Comparison of ENCODE assay signal across 2 cellular contexts in the genomic region with DNA sequence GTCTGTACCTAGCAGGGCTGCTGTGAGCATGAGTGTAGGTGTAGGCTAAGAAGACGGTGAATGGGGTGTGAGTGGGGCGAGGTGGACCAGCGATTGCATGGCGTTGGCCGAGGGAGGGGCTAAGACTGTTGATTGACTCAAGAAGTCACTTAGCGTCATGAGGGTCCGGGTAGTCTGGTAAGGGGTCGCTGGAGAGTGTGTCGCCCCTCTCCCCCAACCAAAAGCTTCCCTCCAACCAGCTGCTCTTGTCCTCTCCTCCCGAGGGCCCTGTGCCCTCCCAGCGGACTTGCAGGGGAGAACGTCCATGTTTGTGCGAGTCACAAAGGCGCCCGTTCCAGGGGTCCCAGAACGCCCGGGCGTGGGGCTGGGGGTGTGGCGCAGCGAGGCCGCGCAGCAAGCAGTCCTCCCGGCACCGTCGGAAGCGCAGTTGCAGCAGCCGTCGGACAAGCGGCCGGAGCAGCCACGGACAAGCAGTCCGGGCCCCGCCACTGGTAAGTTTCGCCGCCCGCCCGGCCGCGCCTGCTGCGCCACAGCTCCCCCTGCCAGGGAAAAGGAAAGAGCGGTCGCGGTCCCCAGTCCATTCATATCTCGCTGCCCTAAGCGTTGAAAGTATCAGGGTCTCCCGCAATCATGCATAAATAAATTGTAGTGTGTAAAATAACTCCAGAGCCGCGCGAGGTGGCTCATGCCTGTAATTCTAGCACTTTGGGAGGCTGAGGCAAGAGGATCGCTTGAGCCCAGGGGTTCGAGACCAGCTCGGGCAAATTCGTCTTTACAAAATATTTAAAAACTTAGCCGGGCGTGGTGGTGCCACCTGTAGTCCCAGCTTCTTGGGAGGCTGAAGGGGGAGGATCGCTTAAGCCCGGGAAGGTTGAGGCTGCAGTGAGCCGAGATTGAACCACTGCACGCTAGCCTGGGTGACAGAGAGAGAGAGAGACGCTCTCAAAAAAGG.
A peak's percentile ranks its signal among the peaks of the same experiment; 100 is the strongest.
TF ChIP-seq lines count a peak whose summit lies in the region.

A gene (plus strand): TSS at position 373 of the 952 bp plus-strand sequence. CDS start 5,968 bp downstream, outside the sequence.

TF ChIP-seq in WTC11, 78 proteins besides CTCF, POLR2A, EP300 and RAD21 (continued from another document and continues in another):
- TF ChIP-seq, protein P1, sequence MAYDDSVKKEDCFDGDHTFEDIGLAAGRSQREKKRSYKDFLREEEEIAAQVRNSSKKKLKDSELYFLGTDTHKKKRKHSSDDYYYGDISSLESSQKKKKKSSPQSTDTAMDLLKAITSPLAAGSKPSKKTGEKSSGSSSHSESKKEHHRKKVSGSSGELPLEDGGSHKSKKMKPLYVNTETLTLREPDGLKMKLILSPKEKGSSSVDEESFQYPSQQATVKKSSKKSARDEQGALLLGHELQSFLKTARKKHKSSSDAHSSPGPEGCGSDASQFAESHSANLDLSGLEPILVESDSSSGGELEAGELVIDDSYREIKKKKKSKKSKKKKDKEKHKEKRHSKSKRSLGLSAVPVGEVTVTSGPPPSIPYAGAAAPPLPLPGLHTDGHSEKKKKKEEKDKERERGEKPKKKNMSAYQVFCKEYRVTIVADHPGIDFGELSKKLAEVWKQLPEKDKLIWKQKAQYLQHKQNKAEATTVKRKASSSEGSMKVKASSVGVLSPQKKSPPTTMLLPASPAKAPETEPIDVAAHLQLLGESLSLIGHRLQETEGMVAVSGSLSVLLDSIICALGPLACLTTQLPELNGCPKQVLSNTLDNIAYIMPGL (CRISPR knock-in tag; IDR thresholded peaks at IDR 0.05), result peak; percentile 58; the same call in 1 of the 2 replicates
- TF ChIP-seq OVOL2 (CRISPR knock-in tag; IDR thresholded peaks at IDR 0.05; ENCODE audit: borderline replicate concordance) (no peak), CBFB (CRISPR knock-in tag; IDR thresholded peaks at IDR 0.05; ENCODE audit: low read depth) (no peak), KAT7 (CRISPR knock-in tag; IDR thresholded peaks at IDR 0.05; ENCODE audit: borderline replicate concordance) (0 out of 2 replicates have a peak, but pooled peaks have one; percentile 61), GTF2I (CRISPR knock-in tag; conservative IDR thresholded peaks at IDR 0.05) (no peak), PRRX2 (CRISPR knock-in tag; IDR thresholded peaks at IDR 0.05) (no peak)
- TF ChIP-seq, protein P2, sequence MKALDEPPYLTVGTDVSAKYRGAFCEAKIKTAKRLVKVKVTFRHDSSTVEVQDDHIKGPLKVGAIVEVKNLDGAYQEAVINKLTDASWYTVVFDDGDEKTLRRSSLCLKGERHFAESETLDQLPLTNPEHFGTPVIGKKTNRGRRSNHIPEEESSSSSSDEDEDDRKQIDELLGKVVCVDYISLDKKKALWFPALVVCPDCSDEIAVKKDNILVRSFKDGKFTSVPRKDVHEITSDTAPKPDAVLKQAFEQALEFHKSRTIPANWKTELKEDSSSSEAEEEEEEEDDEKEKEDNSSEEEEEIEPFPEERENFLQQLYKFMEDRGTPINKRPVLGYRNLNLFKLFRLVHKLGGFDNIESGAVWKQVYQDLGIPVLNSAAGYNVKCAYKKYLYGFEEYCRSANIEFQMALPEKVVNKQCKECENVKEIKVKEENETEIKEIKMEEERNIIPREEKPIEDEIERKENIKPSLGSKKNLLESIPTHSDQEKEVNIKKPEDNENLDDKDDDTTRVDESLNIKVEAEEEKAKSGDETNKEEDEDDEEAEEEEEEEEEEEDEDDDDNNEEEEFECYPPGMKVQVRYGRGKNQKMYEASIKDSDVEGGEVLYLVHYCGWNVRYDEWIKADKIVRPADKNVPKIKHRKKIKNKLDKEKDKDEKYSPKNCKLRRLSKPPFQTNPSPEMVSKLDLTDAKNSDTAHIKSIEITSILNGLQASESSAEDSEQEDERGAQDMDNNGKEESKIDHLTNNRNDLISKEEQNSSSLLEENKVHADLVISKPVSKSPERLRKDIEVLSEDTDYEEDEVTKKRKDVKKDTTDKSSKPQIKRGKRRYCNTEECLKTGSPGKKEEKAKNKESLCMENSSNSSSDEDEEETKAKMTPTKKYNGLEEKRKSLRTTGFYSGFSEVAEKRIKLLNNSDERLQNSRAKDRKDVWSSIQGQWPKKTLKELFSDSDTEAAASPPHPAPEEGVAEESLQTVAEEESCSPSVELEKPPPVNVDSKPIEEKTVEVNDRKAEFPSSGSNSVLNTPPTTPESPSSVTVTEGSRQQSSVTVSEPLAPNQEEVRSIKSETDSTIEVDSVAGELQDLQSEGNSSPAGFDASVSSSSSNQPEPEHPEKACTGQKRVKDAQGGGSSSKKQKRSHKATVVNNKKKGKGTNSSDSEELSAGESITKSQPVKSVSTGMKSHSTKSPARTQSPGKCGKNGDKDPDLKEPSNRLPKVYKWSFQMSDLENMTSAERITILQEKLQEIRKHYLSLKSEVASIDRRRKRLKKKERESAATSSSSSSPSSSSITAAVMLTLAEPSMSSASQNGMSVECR (CRISPR knock-in tag; IDR thresholded peaks at IDR 0.05; ENCODE audit: borderline replicate concordance), result 0 out of 2 replicates have a peak, but pooled peaks have one; percentile 60
- TF ChIP-seq, protein P3, sequence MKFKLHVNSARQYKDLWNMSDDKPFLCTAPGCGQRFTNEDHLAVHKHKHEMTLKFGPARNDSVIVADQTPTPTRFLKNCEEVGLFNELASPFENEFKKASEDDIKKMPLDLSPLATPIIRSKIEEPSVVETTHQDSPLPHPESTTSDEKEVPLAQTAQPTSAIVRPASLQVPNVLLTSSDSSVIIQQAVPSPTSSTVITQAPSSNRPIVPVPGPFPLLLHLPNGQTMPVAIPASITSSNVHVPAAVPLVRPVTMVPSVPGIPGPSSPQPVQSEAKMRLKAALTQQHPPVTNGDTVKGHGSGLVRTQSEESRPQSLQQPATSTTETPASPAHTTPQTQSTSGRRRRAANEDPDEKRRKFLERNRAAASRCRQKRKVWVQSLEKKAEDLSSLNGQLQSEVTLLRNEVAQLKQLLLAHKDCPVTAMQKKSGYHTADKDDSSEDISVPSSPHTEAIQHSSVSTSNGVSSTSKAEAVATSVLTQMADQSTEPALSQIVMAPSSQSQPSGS (CRISPR knock-in tag; IDR thresholded peaks at IDR 0.05; ENCODE audit: borderline replicate concordance, low read depth), result no peak
- TF ChIP-seq, protein P4, sequence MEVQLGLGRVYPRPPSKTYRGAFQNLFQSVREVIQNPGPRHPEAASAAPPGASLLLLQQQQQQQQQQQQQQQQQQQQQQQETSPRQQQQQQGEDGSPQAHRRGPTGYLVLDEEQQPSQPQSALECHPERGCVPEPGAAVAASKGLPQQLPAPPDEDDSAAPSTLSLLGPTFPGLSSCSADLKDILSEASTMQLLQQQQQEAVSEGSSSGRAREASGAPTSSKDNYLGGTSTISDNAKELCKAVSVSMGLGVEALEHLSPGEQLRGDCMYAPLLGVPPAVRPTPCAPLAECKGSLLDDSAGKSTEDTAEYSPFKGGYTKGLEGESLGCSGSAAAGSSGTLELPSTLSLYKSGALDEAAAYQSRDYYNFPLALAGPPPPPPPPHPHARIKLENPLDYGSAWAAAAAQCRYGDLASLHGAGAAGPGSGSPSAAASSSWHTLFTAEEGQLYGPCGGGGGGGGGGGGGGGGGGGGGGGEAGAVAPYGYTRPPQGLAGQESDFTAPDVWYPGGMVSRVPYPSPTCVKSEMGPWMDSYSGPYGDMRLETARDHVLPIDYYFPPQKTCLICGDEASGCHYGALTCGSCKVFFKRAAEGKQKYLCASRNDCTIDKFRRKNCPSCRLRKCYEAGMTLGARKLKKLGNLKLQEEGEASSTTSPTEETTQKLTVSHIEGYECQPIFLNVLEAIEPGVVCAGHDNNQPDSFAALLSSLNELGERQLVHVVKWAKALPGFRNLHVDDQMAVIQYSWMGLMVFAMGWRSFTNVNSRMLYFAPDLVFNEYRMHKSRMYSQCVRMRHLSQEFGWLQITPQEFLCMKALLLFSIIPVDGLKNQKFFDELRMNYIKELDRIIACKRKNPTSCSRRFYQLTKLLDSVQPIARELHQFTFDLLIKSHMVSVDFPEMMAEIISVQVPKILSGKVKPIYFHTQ (CRISPR knock-in tag; IDR thresholded peaks at IDR 0.05), result no peak

TF ChIP-seq in H1, 55 proteins besides CTCF, POLR2A, EP300 and RAD21 (continued from another document):
- TF ChIP-seq SIRT6 (IDR thresholded peaks at IDR 0.05; ENCODE audit: low read length) (no peak), GABPA (IDR thresholded peaks at IDR 0.05; ENCODE audit: borderline replicate concordance, insufficient read depth, low read length) (peak; percentile 51; the same call in 1 of the 2 replicates), RFX5 (IDR thresholded peaks at IDR 0.05; ENCODE audit: borderline replicate concordance, low read depth, low read length) (no peak), POLR2AphosphoS5 (IDR thresholded peaks at IDR 0.05; ENCODE audit: low read depth, low read length) (no peak; the same call in none of the 2 replicates), KDM5A (IDR thresholded peaks at IDR 0.05; ENCODE audit: low read length) (no peak), CEBPB (IDR thresholded peaks at IDR 0.05; ENCODE audit: low read depth, low read length) (no peak)
- TF ChIP-seq, protein P5, sequence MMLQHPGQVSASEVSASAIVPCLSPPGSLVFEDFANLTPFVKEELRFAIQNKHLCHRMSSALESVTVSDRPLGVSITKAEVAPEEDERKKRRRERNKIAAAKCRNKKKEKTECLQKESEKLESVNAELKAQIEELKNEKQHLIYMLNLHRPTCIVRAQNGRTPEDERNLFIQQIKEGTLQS (IDR thresholded peaks at IDR 0.05; ENCODE audit: insufficient read depth, low read depth, low read length), result no peak
- TF ChIP-seq, protein P6, sequence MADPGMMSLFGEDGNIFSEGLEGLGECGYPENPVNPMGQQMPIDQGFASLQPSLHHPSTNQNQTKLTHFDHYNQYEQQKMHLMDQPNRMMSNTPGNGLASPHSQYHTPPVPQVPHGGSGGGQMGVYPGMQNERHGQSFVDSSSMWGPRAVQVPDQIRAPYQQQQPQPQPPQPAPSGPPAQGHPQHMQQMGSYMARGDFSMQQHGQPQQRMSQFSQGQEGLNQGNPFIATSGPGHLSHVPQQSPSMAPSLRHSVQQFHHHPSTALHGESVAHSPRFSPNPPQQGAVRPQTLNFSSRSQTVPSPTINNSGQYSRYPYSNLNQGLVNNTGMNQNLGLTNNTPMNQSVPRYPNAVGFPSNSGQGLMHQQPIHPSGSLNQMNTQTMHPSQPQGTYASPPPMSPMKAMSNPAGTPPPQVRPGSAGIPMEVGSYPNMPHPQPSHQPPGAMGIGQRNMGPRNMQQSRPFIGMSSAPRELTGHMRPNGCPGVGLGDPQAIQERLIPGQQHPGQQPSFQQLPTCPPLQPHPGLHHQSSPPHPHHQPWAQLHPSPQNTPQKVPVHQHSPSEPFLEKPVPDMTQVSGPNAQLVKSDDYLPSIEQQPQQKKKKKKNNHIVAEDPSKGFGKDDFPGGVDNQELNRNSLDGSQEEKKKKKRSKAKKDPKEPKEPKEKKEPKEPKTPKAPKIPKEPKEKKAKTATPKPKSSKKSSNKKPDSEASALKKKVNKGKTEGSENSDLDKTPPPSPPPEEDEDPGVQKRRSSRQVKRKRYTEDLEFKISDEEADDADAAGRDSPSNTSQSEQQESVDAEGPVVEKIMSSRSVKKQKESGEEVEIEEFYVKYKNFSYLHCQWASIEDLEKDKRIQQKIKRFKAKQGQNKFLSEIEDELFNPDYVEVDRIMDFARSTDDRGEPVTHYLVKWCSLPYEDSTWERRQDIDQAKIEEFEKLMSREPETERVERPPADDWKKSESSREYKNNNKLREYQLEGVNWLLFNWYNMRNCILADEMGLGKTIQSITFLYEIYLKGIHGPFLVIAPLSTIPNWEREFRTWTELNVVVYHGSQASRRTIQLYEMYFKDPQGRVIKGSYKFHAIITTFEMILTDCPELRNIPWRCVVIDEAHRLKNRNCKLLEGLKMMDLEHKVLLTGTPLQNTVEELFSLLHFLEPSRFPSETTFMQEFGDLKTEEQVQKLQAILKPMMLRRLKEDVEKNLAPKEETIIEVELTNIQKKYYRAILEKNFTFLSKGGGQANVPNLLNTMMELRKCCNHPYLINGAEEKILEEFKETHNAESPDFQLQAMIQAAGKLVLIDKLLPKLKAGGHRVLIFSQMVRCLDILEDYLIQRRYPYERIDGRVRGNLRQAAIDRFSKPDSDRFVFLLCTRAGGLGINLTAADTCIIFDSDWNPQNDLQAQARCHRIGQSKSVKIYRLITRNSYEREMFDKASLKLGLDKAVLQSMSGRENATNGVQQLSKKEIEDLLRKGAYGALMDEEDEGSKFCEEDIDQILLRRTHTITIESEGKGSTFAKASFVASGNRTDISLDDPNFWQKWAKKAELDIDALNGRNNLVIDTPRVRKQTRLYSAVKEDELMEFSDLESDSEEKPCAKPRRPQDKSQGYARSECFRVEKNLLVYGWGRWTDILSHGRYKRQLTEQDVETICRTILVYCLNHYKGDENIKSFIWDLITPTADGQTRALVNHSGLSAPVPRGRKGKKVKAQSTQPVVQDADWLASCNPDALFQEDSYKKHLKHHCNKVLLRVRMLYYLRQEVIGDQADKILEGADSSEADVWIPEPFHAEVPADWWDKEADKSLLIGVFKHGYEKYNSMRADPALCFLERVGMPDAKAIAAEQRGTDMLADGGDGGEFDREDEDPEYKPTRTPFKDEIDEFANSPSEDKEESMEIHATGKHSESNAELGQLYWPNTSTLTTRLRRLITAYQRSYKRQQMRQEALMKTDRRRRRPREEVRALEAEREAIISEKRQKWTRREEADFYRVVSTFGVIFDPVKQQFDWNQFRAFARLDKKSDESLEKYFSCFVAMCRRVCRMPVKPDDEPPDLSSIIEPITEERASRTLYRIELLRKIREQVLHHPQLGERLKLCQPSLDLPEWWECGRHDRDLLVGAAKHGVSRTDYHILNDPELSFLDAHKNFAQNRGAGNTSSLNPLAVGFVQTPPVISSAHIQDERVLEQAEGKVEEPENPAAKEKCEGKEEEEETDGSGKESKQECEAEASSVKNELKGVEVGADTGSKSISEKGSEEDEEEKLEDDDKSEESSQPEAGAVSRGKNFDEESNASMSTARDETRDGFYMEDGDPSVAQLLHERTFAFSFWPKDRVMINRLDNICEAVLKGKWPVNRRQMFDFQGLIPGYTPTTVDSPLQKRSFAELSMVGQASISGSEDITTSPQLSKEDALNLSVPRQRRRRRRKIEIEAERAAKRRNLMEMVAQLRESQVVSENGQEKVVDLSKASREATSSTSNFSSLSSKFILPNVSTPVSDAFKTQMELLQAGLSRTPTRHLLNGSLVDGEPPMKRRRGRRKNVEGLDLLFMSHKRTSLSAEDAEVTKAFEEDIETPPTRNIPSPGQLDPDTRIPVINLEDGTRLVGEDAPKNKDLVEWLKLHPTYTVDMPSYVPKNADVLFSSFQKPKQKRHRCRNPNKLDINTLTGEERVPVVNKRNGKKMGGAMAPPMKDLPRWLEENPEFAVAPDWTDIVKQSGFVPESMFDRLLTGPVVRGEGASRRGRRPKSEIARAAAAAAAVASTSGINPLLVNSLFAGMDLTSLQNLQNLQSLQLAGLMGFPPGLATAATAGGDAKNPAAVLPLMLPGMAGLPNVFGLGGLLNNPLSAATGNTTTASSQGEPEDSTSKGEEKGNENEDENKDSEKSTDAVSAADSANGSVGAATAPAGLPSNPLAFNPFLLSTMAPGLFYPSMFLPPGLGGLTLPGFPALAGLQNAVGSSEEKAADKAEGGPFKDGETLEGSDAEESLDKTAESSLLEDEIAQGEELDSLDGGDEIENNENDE (IDR thresholded peaks at IDR 0.05; ENCODE audit: insufficient replicate concordance, low read length), result no peak
TF ChIP-seq in H1: peak in this region for 13.
